Comparison of ENCODE assay signal across 8 cellular contexts in the genomic region with DNA sequence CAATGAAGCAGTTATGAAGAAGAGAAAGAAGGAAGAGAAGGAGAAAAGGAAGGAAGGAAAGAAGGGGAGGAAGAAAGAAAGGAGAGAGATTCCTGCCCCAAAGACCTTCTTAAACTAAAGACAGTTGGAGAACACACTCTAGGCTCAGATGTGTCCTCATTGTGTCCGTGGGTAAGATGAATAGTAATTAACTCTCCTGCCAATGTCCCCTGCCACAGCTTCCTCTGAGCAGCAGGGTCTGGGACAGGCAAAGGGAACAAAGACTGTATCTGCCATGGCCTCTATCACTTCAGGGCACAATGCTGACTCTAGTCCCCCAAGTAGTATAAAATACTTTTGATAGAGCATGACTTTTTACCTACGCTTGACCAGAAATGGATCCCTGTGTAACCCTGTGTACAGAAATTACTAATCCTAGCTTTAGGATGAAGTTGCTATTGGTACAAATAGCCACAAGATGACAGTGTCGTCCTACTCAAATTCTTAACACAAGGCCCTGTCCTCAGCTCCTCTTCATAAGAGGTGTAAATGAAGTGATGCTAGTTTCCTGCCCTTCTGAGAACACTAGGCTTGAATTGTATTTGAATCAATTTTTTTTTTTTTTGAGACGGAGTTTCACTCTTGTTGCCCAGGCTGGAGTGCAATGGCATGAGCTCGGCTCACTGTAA.
A peak's percentile ranks its signal among the peaks of the same experiment; 100 is the strongest.
DNase-seq lines count a peak whose midpoint lies in the region; ATAC-seq, FAIRE-seq and TF ChIP-seq lines count a peak whose summit lies in the region.

No MANE protein-coding gene starts in this region.

- no peaks in the 10 kb centered on the region for H3K4me1 Mint-ChIP-seq in activated B cell treated with CpG ODN at 0.5 μM for 24 hours

- no peaks in the 10 kb centered on the region for H3K9me3 Mint-ChIP-seq in activated B cell treated with CpG ODN at 0.5 μM for 24 hours

- no peaks in the 10 kb centered on the region for H3K4me1 ChIP-seq in right cardiac atrium (ENCODE audit: control insufficient read depth, insufficient read depth, low read length)
- H3K4me1 ChIP-seq in smooth muscle cell (ENCODE audit: low read depth) = no peaks in the 10 kb centered on the region

- no peak overlapping the region for H3K9ac ChIP-seq in smooth muscle cell (ENCODE audit: low read depth)

- POLR2A ChIA-PET in activated B cell treated with CpG ODN at 0.5 μM for 24 hours (lab: Charles Lee) = interaction anchor here (0.7 kb wide), 1 partner anchor 21 kb away, joined by 3 read pairs; no protein-coding TSS in a partner anchor

- no peak overlapping the region for H3K27ac Mint-ChIP-seq in activated B cell treated with CpG ODN at 0.5 μM for 24 hours

- no peak overlapping the region for H3K4me3 ChIP-seq in right cardiac atrium (ENCODE audit: low read length)
- H3K4me3 ChIP-seq in smooth muscle cell = no peak overlapping the region

- no peak overlapping the region for H3K4me3 Mint-ChIP-seq in activated B cell treated with CpG ODN at 0.5 μM for 24 hours

- H3K36me3 Mint-ChIP-seq in activated B cell treated with CpG ODN at 0.5 μM for 24 hours (ENCODE audit: low read depth) = no peaks in the 10 kb centered on the region

- H3K27ac ChIP-seq in right cardiac atrium (ENCODE audit: low read length) = no peak overlapping the region
- no peak overlapping the region for H3K27ac ChIP-seq in smooth muscle cell (ENCODE audit: low read depth)

- no peak overlapping the region for H3K4me2 ChIP-seq in smooth muscle cell

- peak; percentile 33 for FAIRE-seq in H54 (lab: Jason Lieb, UNC)

- H3K36me3 ChIP-seq in smooth muscle cell (ENCODE audit: low read depth) = no peaks in the 10 kb centered on the region

- TF ChIP-seq POLR2A in H54 (IDR thresholded peaks at IDR 0.05; ENCODE audit: low read depth, low read length) = no peak

- ATAC-seq in activated B cell treated with CpG ODN at 0.5 μM for 24 hours (ENCODE audit: low read depth) (peak; percentile 58), right cardiac atrium (peak; percentile 68 to 82)

- H3K27me3 ChIP-seq in right cardiac atrium (ENCODE audit: control insufficient read depth, insufficient read depth) (no peaks in the 10 kb centered on the region), smooth muscle cell (ENCODE audit: low read depth) (peaks cover 32% of the 10 kb centered on the region)

- H3K9me3 ChIP-seq in right cardiac atrium (ENCODE audit: control insufficient read depth, low read length) (no peaks in the 10 kb centered on the region), smooth muscle cell (replicated peaks; ENCODE audit: low read depth) (no peaks in the 10 kb centered on the region)

- no peaks in the 10 kb centered on the region for H3F3A ChIP-seq in smooth muscle cell (ENCODE audit: low read depth)

- H3K27me3 Mint-ChIP-seq in activated B cell treated with CpG ODN at 0.5 μM for 24 hours = peaks cover 5% of the 10 kb centered on the region

- no peaks in the 10 kb centered on the region for H3K79me2 ChIP-seq in smooth muscle cell (ENCODE audit: low read depth)

- CTCF ChIA-PET in activated B cell treated with CpG ODN at 0.5 μM for 24 hours (lab: Charles Lee) = interaction anchor here (0.6 to 2.2 kb wide), 11 partner anchors 14 to 1037 kb away, joined by 3 to 11 read pairs (median 4); no protein-coding TSS in a partner anchor

- no peak for TF ChIP-seq CTCF in activated B cell treated with CpG ODN at 0.5 μM for 24 hours (IDR thresholded peaks at IDR 0.05)
- TF ChIP-seq CTCF in smooth muscle cell (IDR thresholded peaks at IDR 0.05; ENCODE audit: borderline replicate concordance, insufficient read depth, poor library complexity, severe bottlenecking) = peak; percentile 82

- H2AFZ ChIP-seq in smooth muscle cell (ENCODE audit: low read depth) = no peak overlapping the region

- WGBS in right cardiac atrium = 32% methylated on average over 5 of the region's 5 CpGs
- WGBS in smooth muscle cell (ENCODE audit: low lambda C conversion rate) = 42% methylated on average over 5 of the region's 5 CpGs

- H4K20me1 ChIP-seq in smooth muscle cell (ENCODE audit: low read depth) = no peaks in the 10 kb centered on the region

- DNase-seq in D341Med (ENCODE audit: low spot score) (peak; percentile 50), H54 (ENCODE audit: insufficient read length, low spot score) (peak; percentile 49), NCI-H2196 (lab: John Stamatoyannopoulos, UW; ENCODE audit: unreplicated experiment) (peak; percentile 30), activated B cell treated with CpG ODN at 0.5 μM for 24 hours (no peak), right cardiac atrium (no peak), smooth muscle cell (lab: John Stamatoyannopoulos, UW; ENCODE audit: unreplicated experiment) (no peak), NK-92 (lab: John Stamatoyannopoulos, UW; ENCODE audit: unreplicated experiment) (no peak), activated T-cell treated with anti-CD3 and anti-CD28 coated beads for 4 hours (no peak)

- intact Hi-C loops in activated B cell treated with CpG ODN at 0.5 μM for 24 hours (cut with micrococcal nuclease) (loop anchor here (1.0 kb wide), 2 partner anchors 412 to 879 kb away; no protein-coding TSS in a partner anchor), right cardiac atrium (cut with DNase I) (loop anchor here in 3 of 4 donors (2.0 to 5.0 kb wide), 2 partner anchors 410 to 414 kb away; no protein-coding TSS in a partner anchor)

Comparison
In these comparisons a context has a peak if more than half of its experiments do, and no peak if none do; other contexts are left out.
1. DNase-seq: peak in D341Med (single experiment), H54 (single experiment) and NCI-H2196 (single experiment); none in activated B cell treated with CpG ODN at 0.5 μM for 24 hours (single experiment), right cardiac atrium (0 of 3), smooth muscle cell (single experiment), NK-92 (single experiment) and activated T-cell treated with anti-CD3 and anti-CD28 coated beads for 4 hours (single experiment).